ENCODE assay signal across 1 cellular context in genomic region chr20:644692-645317, GRCh38.
TF ChIP-seq lines count a peak whose summit lies in the region.

No MANE protein-coding gene starts in this region.

TF ChIP-seq in K562, 482 proteins besides CTCF, POLR2A, EP300 and RAD21:
- TF ChIP-seq TGIF2 (CRISPR knock-in tag; IDR thresholded peaks at IDR 0.05): no peak
- no peak for TF ChIP-seq CXXC5 (CRISPR knock-in tag; IDR thresholded peaks at IDR 0.05)
- no peak for TF ChIP-seq FOXJ2 (tag; IDR thresholded peaks at IDR 0.05)
- TF ChIP-seq PHB2 (IDR thresholded peaks at IDR 0.05; ENCODE audit: low read depth): no peak
- no peak for TF ChIP-seq ZNF23 (CRISPR knock-in tag; IDR thresholded peaks at IDR 0.05)
- TF ChIP-seq ZNF165 (CRISPR knock-in tag; IDR thresholded peaks at IDR 0.05; ENCODE audit: borderline replicate concordance): no peak
- no peak for TF ChIP-seq ZNF444 (CRISPR knock-in tag; IDR thresholded peaks at IDR 0.05)
- no peak for TF ChIP-seq FOXP1 (CRISPR knock-in tag; IDR thresholded peaks at IDR 0.05)
- no peak for TF ChIP-seq HNRNPK (IDR thresholded peaks at IDR 0.05; ENCODE audit: low read depth, low read length, poor library complexity, severe bottlenecking)
- TF ChIP-seq GABPB2 (CRISPR knock-in tag; conservative IDR thresholded peaks at IDR 0.05): no peak
- TF ChIP-seq SOX6 (IDR thresholded peaks at IDR 0.05): no peak
- TF ChIP-seq THRA (IDR thresholded peaks at IDR 0.05): no peak
